Comparison of ENCODE assay signal across 1 cellular context in genomic region chr1:25267288-25268142, GRCh38.
TF ChIP-seq lines count a peak whose summit lies in the region.

No MANE protein-coding gene starts in this region.

TF ChIP-seq in GM12878, 131 proteins besides CTCF, POLR2A, EP300 and RAD21:
- 0 out of 2 replicates have a peak, but pooled peaks have one; percentile 21 for TF ChIP-seq NRF1 (conservative IDR thresholded peaks at IDR 0.05; ENCODE audit: low read depth, low read length)
- peak; percentile 14; the same call in 1 of the 2 replicates for TF ChIP-seq IKZF1 (conservative IDR thresholded peaks at IDR 0.05)
- TF ChIP-seq PKNOX1 (IDR thresholded peaks at IDR 0.05): peak; percentile 91
